8 cellular contexts compared by ENCODE assay signal in genomic region chr16:85227262-85227923, GRCh38.
DNase-seq lines count a peak whose midpoint lies in the region; ATAC-seq, FAIRE-seq and TF ChIP-seq lines count a peak whose summit lies in the region.

No MANE protein-coding gene starts in this region.

- H3K27me3 Mint-ChIP-seq in stimulated activated memory B cell treated with anti-CD40 and anti-IgM and Interleukin-4, amounts not matched to agents 10 μg/mL and 1 μg/mL and 100 μg/mL, for 72 hours, result peaks cover 35% of the 10 kb centered on the region

- no peaks in the 10 kb centered on the region for H3K36me3 Mint-ChIP-seq in stimulated activated memory B cell treated with anti-CD40 and anti-IgM and Interleukin-4, amounts not matched to agents 10 μg/mL and 1 μg/mL and 100 μg/mL, for 72 hours

- intact Hi-C loops in pancreas (cut with DNase I), result loop anchor here in 1 of 3 donors (10.0 kb wide), 1 partner anchor 113 kb away; the partner anchor contains the start of gene CIBAR2

- 86 to 88% methylated on average over 13 of the region's 13 CpGs for WGBS in pancreas, 2 donors

- H3K4me1 ChIP-seq in pancreas, result peaks cover 0 to 3% (median 0%) of the 10 kb centered on the region in 3 donors

- H3K4me3 ChIP-seq in pancreas, result no peak overlapping the region
- H3K4me3 ChIP-seq in WERI-Rb-1 (ENCODE audit: low read depth, low read length), result no peak overlapping the region

- no peaks in the 10 kb centered on the region for H3K9me3 ChIP-seq in pancreas
- no peaks in the 10 kb centered on the region for H3K9me3 ChIP-seq in WERI-Rb-1 (ENCODE audit: severe bottlenecking)

- peak overlapping the region; percentile 28 for H3K4me3 Mint-ChIP-seq in stimulated activated memory B cell treated with anti-CD40 and anti-IgM and Interleukin-4, amounts not matched to agents 10 μg/mL and 1 μg/mL and 100 μg/mL, for 72 hours

- no peak for FAIRE-seq in pancreas (lab: Jason Lieb, UNC)

- peaks cover 22% of the 10 kb centered on the region for H3K4me1 Mint-ChIP-seq in stimulated activated memory B cell treated with anti-CD40 and anti-IgM and Interleukin-4, amounts not matched to agents 10 μg/mL and 1 μg/mL and 100 μg/mL, for 72 hours

- peaks cover 9% of the 10 kb centered on the region for H3K9me3 Mint-ChIP-seq in stimulated activated memory B cell treated with anti-CD40 and anti-IgM and Interleukin-4, amounts not matched to agents 10 μg/mL and 1 μg/mL and 100 μg/mL, for 72 hours

- DNase-seq in SKM-1 treated with dmso at 0.1 percent for 144 hours (lab: John Stamatoyannopoulos, UW; ENCODE audit: unreplicated experiment) (peak; percentile 11), SKM-1 (lab: John Stamatoyannopoulos, UW; ENCODE audit: unreplicated experiment) (no peak), NCI-H510A treated with DMSO at 0.1 percent for 48 hours (lab: John Stamatoyannopoulos, UW) (peak; percentile 79), pancreas (no peak), WERI-Rb-1 (no peak), T1000 (lab: John Stamatoyannopoulos, UW) (no peak)

- H3K27ac Mint-ChIP-seq in stimulated activated memory B cell treated with anti-CD40 and anti-IgM and Interleukin-4, amounts not matched to agents 10 μg/mL and 1 μg/mL and 100 μg/mL, for 72 hours, result peak overlapping the region; percentile 92

- H3K36me3 ChIP-seq in pancreas, result no peaks in the 10 kb centered on the region
- no peaks in the 10 kb centered on the region for H3K36me3 ChIP-seq in WERI-Rb-1

- no peak for TF ChIP-seq CTCF in pancreas (IDR thresholded peaks at IDR 0.05)
- no peak for TF ChIP-seq CTCF in WERI-Rb-1 (IDR thresholded peaks at IDR 0.05; ENCODE audit: low read depth, low read length)

- H3K27ac ChIP-seq in pancreas, result no peak overlapping the region
- no peak overlapping the region for H3K27ac ChIP-seq in WERI-Rb-1

- ATAC-seq in HG02870 (IDR thresholded peaks at IDR 0.05; ENCODE audit: unreplicated experiment) (peak; percentile 72), pancreas (no peak)
- ATAC-seq in stimulated activated memory B cell treated with anti-CD40 and anti-IgM and Interleukin-4, amounts not matched to agents 10 μg/mL and 1 μg/mL and 100 μg/mL, for 72 hours, result peak; percentile 90

- H3K27me3 ChIP-seq in pancreas (no peaks in the 10 kb centered on the region), WERI-Rb-1 (ENCODE audit: insufficient read depth, low read depth, severe bottlenecking) (no peaks in the 10 kb centered on the region)

Comparison
In these comparisons a context has a peak if more than half of its experiments do, and no peak if none do; other contexts are left out.
1. DNase-seq: peak in SKM-1 treated with dmso at 0.1 percent for 144 hours (single experiment) and NCI-H510A treated with DMSO at 0.1 percent for 48 hours (single experiment); none in SKM-1 (single experiment), pancreas (0 of 6), WERI-Rb-1 (single experiment) and T1000 (single experiment).
2. ATAC-seq: peak in HG02870 (single experiment) and stimulated activated memory B cell treated with anti-CD40 and anti-IgM and Interleukin-4, amounts not matched to agents 10 μg/mL and 1 μg/mL and 100 μg/mL, for 72 hours (single experiment); none in pancreas (0 of 4).